26 cellular contexts compared by ENCODE assay signal in the genomic region with DNA sequence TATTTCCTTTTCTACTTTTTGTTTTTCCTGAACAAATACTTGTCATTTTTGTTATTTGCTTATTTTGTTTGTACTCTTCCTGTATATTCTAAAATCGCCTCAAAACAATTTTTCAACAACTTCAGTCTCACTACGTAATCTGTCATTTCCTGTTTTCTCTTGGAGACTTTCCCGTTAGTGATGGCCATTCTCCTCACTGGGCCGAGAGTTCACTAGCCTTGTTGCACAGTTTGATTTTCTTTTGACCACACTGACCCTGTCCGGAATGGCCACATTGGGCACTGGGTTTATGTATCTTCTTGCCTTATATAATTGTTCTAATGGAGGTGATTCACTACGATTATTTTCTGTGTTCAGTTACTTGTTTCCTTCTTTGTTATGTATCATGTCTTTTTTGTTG.
"Had no signal": no experiment of that assay in that cellular context is flagged by ENCODE, and none has a peak within 500 bp of the region (broad histone marks: within the 10 kb centered on the region; RNA-seq: fewer than 3 reads in every experiment).

No MANE protein-coding gene starts in this region.

- H3K4me3 ChIP-seq: hepatocyte, left lung, lung, neural progenitor cell, ovary, right atrium auricular region, skin epidermis, spleen, suprapubic skin, thoracic aorta, tibial artery, upper lobe of right lung had no signal

- H3K9me3 ChIP-seq: left lung, neutrophil, ovary, right atrium auricular region, spleen, suprapubic skin, thoracic aorta, tibial artery, upper lobe of right lung had no signal

- DNase-seq: islet precursor cell; kidney glomerular epithelial cell; left cardiac atrium; left lung; mesendoderm; naive B cell; natural killer cell; nephron progenitor cell; occipital lobe; ovary; spleen; stimulated activated CD4-positive, alpha-beta T cell treated with anti-CD3 and anti-CD28 coated beads, Interleukin-4, amount 100 ng/mL, for 24 hours; stimulated activated naive CD4-positive, alpha-beta T cell; tibial artery; trophoblast cell; upper lobe of right lung had no signal

- H3K36me3 ChIP-seq: left lung, neural progenitor cell, neutrophil, ovary, right atrium auricular region, spleen, suprapubic skin, thoracic aorta, tibial artery, upper lobe of right lung had no signal

- H3K27ac ChIP-seq: hepatocyte, left lung, neural progenitor cell, neutrophil, ovary, right atrium auricular region, skin epidermis, spleen, suprapubic skin, thoracic aorta, tibial artery, upper lobe of right lung had no signal

- ATAC-seq: left cardiac atrium; left lung; natural killer cell; sciatic nerve; stimulated activated effector memory CD8-positive, alpha-beta T cell treated with anti-CD3 and anti-CD28 coated beads, Interleukin-12 subunit alpha, Interleukin-12 subunit beta, amount 100 ng/mL, for 72 hours; upper lobe of right lung had no signal

- H3K4me1 ChIP-seq: left lung, neural progenitor cell, right atrium auricular region, spleen, suprapubic skin had no signal

- H3K27me3 ChIP-seq: hepatocyte, left lung, neural progenitor cell, neutrophil, ovary, right atrium auricular region, spleen, suprapubic skin, tibial artery, upper lobe of right lung had no signal
